In the genomic region with DNA sequence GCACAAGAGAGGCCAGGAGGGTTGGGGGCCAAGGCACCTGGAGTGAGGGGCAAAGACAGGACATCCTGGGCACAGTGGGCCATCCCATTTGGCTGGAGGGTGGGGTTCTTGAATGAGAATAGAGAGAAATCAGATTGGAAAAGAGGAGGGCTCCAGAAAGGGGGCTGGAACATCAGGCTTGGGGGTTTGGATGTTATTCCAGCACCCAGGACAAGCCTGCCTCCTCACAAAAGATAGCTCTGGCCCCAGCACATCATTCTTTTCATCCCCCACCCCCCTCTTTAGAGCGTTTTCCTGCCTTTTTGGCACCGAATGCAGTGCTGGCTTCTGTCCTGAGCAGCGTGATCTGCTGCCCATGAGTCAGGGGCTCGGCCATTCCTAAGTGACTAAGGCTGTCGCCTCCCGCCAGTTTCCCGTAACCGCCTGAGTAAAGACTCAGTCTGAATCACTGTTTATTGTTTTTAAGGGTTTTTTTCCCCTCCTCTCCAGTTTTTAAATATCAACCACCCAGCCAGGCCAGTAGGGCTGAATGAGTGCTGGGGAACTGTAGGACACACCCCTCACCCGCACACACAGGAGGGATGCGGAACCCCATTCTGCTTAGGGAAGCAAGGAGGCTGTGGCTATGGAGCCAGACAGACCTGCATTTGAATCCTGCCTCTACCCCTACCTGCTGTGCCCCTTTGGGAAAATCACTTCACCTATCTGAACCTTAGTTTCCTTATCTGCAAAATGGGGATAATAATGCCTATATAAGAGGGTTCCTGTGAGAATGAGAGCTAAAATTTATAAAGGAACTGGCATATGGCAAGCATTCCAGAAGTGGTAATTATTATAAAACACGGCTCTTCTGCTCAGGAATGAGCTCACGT, we compare ENCODE assay signal across 8 cellular contexts. TPM values are rescaled to one million over a fixed set of nuclear protein-coding genes. Genes with fewer than 3 reads are reported as not detected.
DNase-seq lines count a peak whose midpoint lies in the region; ATAC-seq and TF ChIP-seq lines count a peak whose summit lies in the region.

No MANE protein-coding gene starts in this region.

- H3K27me3 ChIP-seq in colonic mucosa (no peaks in the 10 kb centered on the region), liver (ENCODE audit: control insufficient read depth in 4 of 4, insufficient read depth in 4 of 4, low read length in 3 of 4) (no peaks in the 10 kb centered on the region), thyroid gland (no peaks in the 10 kb centered on the region)

- TF ChIP-seq CTCF in colonic mucosa (IDR thresholded peaks at IDR 0.05) (no peak), liver (IDR thresholded peaks at IDR 0.05; ENCODE audit: low read depth, low read length, missing input control) (no peak), thyroid gland (IDR thresholded peaks at IDR 0.05) (no peak)

- ATAC-seq in GM18861 (IDR thresholded peaks at IDR 0.05; ENCODE audit: unreplicated experiment) (no peak), HG02623 (IDR thresholded peaks at IDR 0.05; ENCODE audit: unreplicated experiment) (no peak), GM21619 (IDR thresholded peaks at IDR 0.05; ENCODE audit: unreplicated experiment) (no peak), HG03565 (IDR thresholded peaks at IDR 0.05; ENCODE audit: unreplicated experiment) (no peak)

- H3K4me3 ChIP-seq in colonic mucosa = no peak overlapping the region
- H3K4me3 ChIP-seq in liver (ENCODE audit: low read depth in 1 of 3, low read length in 3 of 3) = no peak overlapping the region
- H3K4me3 ChIP-seq in thyroid gland (replicated peaks in 1 of 3) = no peak overlapping the region

- DNase-seq in LoVo (ENCODE audit: low spot score) (peak; percentile 59), colonic mucosa (peak; percentile 66), thyroid gland (peak; percentile 87 to 92)

- H3K4me1 ChIP-seq in colonic mucosa (no peaks in the 10 kb centered on the region), liver (ENCODE audit: control insufficient read depth in 4 of 4, insufficient read depth in 4 of 4, low read length in 3 of 4) (peaks cover 8 to 17% (median 10%) of the 10 kb centered on the region in 4 donors), thyroid gland (peaks cover 49 to 87% of the 10 kb centered on the region in 2 donors)

- H3K27ac ChIP-seq in colonic mucosa = peak overlapping the region; percentile 38
- H3K27ac ChIP-seq in liver (ENCODE audit: low read depth in 1 of 2, low read length in 2 of 2) = peak overlapping the region in 1 of 2 donors; percentile 14
- peak overlapping the region; percentile 50 to 91 (median 88) for H3K27ac ChIP-seq in thyroid gland

- WGBS in liver = 68% methylated on average over 12 of the region's 12 CpGs
- WGBS in thyroid gland, 2 donors = 30 to 33% methylated on average over 12 of the region's 12 CpGs

- peak in 1 of 2 donors; percentile 16 for TF ChIP-seq RAD21 in liver (IDR thresholded peaks at IDR 0.05)

- H3K9me3 ChIP-seq in colonic mucosa (no peaks in the 10 kb centered on the region), liver (ENCODE audit: control insufficient read depth in 4 of 4, low read length in 3 of 4) (no peaks in the 10 kb centered on the region), thyroid gland (no peaks in the 10 kb centered on the region)

- H3K36me3 ChIP-seq in colonic mucosa = no peaks in the 10 kb centered on the region
- H3K36me3 ChIP-seq in liver (ENCODE audit: control insufficient read depth in 4 of 4, insufficient read depth in 3 of 4, low read depth in 1 of 4, low read length in 3 of 4) = no peaks in the 10 kb centered on the region
- H3K36me3 ChIP-seq in thyroid gland = no peaks in the 10 kb centered on the region

- intact Hi-C loops in colonic mucosa (cut with DNase I) (no loop called here), thyroid gland (cut with DNase I) (no loop called here)

- H3K9ac ChIP-seq in colonic mucosa (ENCODE audit: low read depth in 2 of 2, low read length in 2 of 2) (no peak overlapping the region), liver (ENCODE audit: low read depth in 1 of 2, low read length in 2 of 2) (no peak overlapping the region)

- peak in 1 of 2 donors; percentile 32 for TF ChIP-seq POLR2A in thyroid gland (IDR thresholded peaks at IDR 0.05)

TF ChIP-seq in liver, 16 proteins besides CTCF, POLR2A, EP300 and RAD21:
- TF ChIP-seq HNF4G (IDR thresholded peaks at IDR 0.05) (no peak), JUND (IDR thresholded peaks at IDR 0.05) (peak; percentile 49 to 75), HNF4A (conservative IDR thresholded peaks at IDR 0.05) (no peak), SP1 (IDR thresholded peaks at IDR 0.05) (peak; percentile 22), YY1 (IDR thresholded peaks at IDR 0.05) (peak; percentile 43), FOXA1 (IDR thresholded peaks at IDR 0.05) (no peak), FOXA2 (IDR thresholded peaks at IDR 0.05) (no peak), GABPA (IDR thresholded peaks at IDR 0.05 in 1 of 2, conservative IDR thresholded peaks at IDR 0.05 in 1 of 2) (no peak)
- TF ChIP-seq, protein P1, sequence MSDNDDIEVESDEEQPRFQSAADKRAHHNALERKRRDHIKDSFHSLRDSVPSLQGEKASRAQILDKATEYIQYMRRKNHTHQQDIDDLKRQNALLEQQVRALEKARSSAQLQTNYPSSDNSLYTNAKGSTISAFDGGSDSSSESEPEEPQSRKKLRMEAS (IDR thresholded peaks at IDR 0.05) = no peak
- TF ChIP-seq, protein P2, sequence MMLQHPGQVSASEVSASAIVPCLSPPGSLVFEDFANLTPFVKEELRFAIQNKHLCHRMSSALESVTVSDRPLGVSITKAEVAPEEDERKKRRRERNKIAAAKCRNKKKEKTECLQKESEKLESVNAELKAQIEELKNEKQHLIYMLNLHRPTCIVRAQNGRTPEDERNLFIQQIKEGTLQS (IDR thresholded peaks at IDR 0.05) = no peak

RNA-seq across cellular contexts. Expression of a gene that starts 32.4 kb away (rescaled TPM):
- total RNA-seq in colonic mucosa (10 to 100 TPM; 21.3 to 45.3 TPM), liver (10 to 100 TPM in 1 of 2 donors, 1 to 10 TPM in 1; 6.3 to 20.5 TPM), thyroid gland (10 to 100 TPM; 34.8 to 88.6 (median 54.5) TPM)
- 10 to 100 TPM; 10.1 to 13.1 TPM for polyA plus RNA-seq in liver
